Comparison of ENCODE assay signal across 1 cellular context in the genomic region with DNA sequence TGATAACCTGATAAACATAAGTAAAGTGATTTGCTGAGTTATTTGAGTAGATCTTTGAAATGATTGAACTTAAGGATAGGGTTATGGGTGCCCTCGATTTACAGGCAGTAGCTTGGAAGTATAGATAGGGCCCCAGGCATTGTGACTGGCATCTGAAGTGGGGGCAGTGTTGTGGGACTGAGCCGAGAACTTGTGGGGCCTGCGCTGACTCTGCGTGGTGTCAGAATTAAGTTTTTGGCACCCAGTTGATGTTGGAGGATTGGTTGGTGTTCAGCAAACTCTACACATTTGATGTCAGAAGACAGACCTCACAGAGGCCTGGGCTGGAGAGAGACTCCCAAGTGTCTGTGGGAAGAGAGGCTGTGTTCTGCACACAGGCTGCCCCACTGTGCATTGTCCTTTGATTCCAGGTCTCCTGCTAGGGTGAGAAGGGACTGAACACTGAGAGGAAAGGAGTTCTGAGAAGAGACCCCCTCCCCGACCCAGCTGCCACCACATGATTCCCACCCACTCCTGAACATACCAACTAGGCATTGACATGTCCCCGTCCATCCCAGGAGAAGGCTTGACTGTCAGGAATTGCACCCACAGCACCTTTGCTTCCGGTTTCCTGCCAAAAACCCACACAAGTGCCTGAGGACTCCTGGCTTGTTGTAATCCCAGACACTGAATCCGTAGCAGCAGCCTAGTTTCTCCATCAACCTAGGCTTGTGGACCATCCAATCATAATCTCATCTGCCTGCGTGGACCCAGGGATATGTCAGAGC.
TF ChIP-seq lines count a peak whose summit lies in the region.

No MANE protein-coding gene starts in this region.

TF ChIP-seq in IMR-90, 13 proteins besides CTCF, POLR2A, EP300 and RAD21 (continued from another document):
- TF ChIP-seq, protein P1, sequence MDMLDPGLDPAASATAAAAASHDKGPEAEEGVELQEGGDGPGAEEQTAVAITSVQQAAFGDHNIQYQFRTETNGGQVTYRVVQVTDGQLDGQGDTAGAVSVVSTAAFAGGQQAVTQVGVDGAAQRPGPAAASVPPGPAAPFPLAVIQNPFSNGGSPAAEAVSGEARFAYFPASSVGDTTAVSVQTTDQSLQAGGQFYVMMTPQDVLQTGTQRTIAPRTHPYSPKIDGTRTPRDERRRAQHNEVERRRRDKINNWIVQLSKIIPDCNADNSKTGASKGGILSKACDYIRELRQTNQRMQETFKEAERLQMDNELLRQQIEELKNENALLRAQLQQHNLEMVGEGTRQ (IDR thresholded peaks at IDR 0.05; ENCODE audit: low read depth, low read length), result no peak
- no peak for TF ChIP-seq ELK1 (IDR thresholded peaks at IDR 0.05; ENCODE audit: borderline replicate concordance, low read depth, low read length)
TF ChIP-seq in IMR-90: peak in this region for 0.
